Comparison of ENCODE assay signal across 8 cellular contexts in the genomic region with DNA sequence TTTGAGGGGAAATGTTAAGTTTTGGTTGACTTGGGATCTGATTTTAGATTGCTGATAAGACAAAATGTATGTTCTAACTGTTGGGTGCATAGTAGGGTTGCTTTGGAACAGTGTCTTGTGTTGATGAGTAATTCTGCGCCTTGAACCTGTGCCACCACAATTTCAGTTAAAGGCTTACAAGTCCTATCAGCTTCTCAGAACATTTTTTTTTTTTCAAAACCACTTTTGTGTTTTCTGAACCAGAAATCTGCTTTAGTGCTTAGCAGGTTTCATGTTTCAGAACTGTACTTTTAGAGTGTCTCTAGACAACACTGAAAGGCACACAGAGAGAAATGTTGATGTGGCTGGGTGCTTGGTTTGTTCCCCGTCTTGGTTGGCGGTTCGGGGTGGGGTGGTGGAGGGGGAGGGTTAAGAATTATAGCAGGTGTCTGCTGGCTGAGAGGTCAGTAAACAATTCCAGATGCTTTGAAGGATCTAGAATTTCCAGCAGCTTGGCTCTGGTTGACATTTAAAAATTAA.
DNase-seq lines count a peak whose midpoint lies in the region; ATAC-seq and TF ChIP-seq lines count a peak whose summit lies in the region.

No MANE protein-coding gene starts in this region.

- no peaks in the 10 kb centered on the region for H3K27me3 ChIP-seq in dorsolateral prefrontal cortex

- H3K27ac ChIP-seq in dorsolateral prefrontal cortex, result peak overlapping the region in 2 of 59 donors; percentile 8 to 26

- no peak overlapping the region for H3K4me3 ChIP-seq in dorsolateral prefrontal cortex

- ATAC-seq in GM19023 (IDR thresholded peaks at IDR 0.05; ENCODE audit: unreplicated experiment), result peak; percentile 96
- ATAC-seq in HG02943 (IDR thresholded peaks at IDR 0.05; ENCODE audit: low read depth, unreplicated experiment), result peak; percentile 70
- ATAC-seq in left ventricle myocardium superior, result no peak

- DNase-seq in NCI-H510A treated with DMSO at 0.1 percent for 48 hours (lab: John Stamatoyannopoulos, UW) (peak; percentile 85), iris pigment epithelial cell (ENCODE audit: low read depth) (peak; percentile 38), dorsolateral prefrontal cortex (no peak), SKM-1 (lab: John Stamatoyannopoulos, UW; ENCODE audit: unreplicated experiment) (no peak), left ventricle myocardium superior (no peak), posterior cingulate gyrus (no peak)

- intact Hi-C loops in dorsolateral prefrontal cortex (cut with DNase I), result no loop called here
- intact Hi-C loops in left ventricle myocardium superior (cut with micrococcal nuclease), result no loop called here
- intact Hi-C loops in posterior cingulate gyrus (cut with DNase I), result no loop called here

- no peak for TF ChIP-seq CTCF in dorsolateral prefrontal cortex (IDR thresholded peaks at IDR 0.05 in 54 of 56, conservative IDR thresholded peaks at IDR 0.05 in 2 of 56; ENCODE audit: low read depth in 1 of 56, partially characterized antibody in 56 of 56)

Comparison
In these comparisons a context has a peak if more than half of its experiments do, and no peak if none do; other contexts are left out.
1. DNase-seq: peak in NCI-H510A treated with DMSO at 0.1 percent for 48 hours (single experiment) and iris pigment epithelial cell (single experiment); none in dorsolateral prefrontal cortex (0 of 10), SKM-1 (single experiment), left ventricle myocardium superior (single experiment) and posterior cingulate gyrus (0 of 10).